Comparison of ENCODE assay signal across 8 cellular contexts in the genomic region with DNA sequence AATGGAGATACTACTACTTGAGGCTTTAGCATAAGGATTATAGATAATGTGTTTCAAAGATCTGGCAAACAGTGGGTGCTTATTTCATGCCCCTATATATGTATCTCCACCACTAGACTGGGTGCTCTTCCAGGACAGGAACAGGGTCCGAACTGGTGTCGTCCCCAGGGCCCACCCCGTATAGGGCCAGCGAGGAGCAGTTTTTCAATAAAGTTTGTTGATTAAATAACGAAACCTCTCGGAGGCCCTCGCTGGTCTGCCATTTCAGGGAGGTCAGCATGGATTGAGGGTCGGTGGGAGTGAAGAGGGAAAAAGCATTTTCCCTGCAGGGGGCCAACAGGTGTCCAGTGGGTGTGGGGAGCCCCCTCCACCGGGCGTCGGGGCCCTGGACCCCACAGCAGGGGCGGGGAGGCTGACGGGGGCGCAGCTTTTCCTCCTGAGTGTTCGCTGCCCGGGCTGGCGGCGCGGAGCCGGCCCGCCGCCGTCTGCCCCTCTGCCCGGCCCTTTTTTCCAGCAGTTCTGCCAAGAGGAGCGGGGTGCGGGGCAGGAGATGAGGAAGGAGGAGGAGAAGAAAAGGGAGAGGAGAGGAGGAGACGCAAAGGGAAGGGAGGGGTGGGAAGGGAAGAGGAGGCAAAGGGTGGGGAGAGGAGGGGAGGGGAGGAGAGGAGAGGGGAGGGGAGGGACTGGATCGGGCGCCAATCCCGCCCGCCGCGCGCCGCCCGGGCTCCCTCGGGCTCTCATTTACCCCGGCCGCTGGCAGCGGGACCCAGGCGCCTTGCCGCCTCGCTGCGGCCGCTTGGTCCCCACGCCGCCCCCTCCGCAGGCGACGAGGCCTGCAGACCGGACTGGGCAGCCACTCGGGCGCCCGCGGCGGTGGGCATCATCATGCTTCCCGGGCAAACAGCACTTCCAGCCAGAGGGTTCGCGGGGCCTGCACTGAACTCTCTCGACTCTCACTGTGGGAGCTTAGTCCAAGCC.
A peak's percentile ranks its signal among the peaks of the same experiment; 100 is the strongest.
DNase-seq lines count a peak whose midpoint lies in the region; ATAC-seq lines count a peak whose summit lies in the region.

No MANE protein-coding gene starts in this region.

- no peaks in the 10 kb centered on the region for H3K36me3 Mint-ChIP-seq in memory B cell

- no peaks in the 10 kb centered on the region for H3K27me3 ChIP-seq in endocrine pancreas (ENCODE audit: control insufficient read depth, insufficient read depth, low read length)

- ATAC-seq in memory B cell (ENCODE audit: low read depth): no peak
- ATAC-seq in HG02678 (IDR thresholded peaks at IDR 0.05; ENCODE audit: unreplicated experiment): no peak

- H3K9ac ChIP-seq in endocrine pancreas (ENCODE audit: control insufficient read depth, insufficient read depth, low read length): no peak overlapping the region

- no peak overlapping the region for H3K27ac Mint-ChIP-seq in memory B cell

- no peaks in the 10 kb centered on the region for H3K4me1 ChIP-seq in endocrine pancreas (ENCODE audit: control insufficient read depth, insufficient read depth, low read length)

- peak overlapping the region; percentile 27 for H3K4me3 ChIP-seq in endocrine pancreas (ENCODE audit: control insufficient read depth, insufficient read depth, low read length)

- peaks cover 11% of the 10 kb centered on the region for H3K4me1 Mint-ChIP-seq in memory B cell

- H3K4me3 Mint-ChIP-seq in memory B cell: peak overlapping the region; percentile 79

- H3K27me3 Mint-ChIP-seq in memory B cell: peaks cover 16% of the 10 kb centered on the region

- H3K9me3 Mint-ChIP-seq in memory B cell: no peaks in the 10 kb centered on the region

- no peaks in the 10 kb centered on the region for H3K36me3 ChIP-seq in endocrine pancreas (ENCODE audit: control insufficient read depth, insufficient read depth, low read length)

- no peak overlapping the region for H3K27ac ChIP-seq in substantia nigra (ENCODE audit: low read depth, low read length, poor library complexity, severe bottlenecking)

- no peaks in the 10 kb centered on the region for H3K9me3 ChIP-seq in endocrine pancreas (ENCODE audit: control insufficient read depth, low read length)

- DNase-seq in AG20443 (ENCODE audit: low spot score) (peak; percentile 67), NCI-H2171 (lab: John Stamatoyannopoulos, UW) (peak; percentile 15), memory B cell (ENCODE audit: low spot score in 2 of 2) (no peak), substantia nigra (lab: John Stamatoyannopoulos, UW) (peak in 36 of 49 donors; percentile 5 to 80 (median 50)), NCI-H128 (lab: John Stamatoyannopoulos, UW; ENCODE audit: unreplicated experiment) (no peak), NK-92 (lab: John Stamatoyannopoulos, UW; ENCODE audit: unreplicated experiment) (no peak)

Comparison
In these comparisons a context has a peak if more than half of its experiments do, and no peak if none do; other contexts are left out.
1. DNase-seq: peak in AG20443 (single experiment), NCI-H2171 (single experiment) and substantia nigra (36 of 49); none in memory B cell (0 of 2), NCI-H128 (single experiment) and NK-92 (single experiment).